ENCODE assay signal across 14 cellular contexts in the genomic region with DNA sequence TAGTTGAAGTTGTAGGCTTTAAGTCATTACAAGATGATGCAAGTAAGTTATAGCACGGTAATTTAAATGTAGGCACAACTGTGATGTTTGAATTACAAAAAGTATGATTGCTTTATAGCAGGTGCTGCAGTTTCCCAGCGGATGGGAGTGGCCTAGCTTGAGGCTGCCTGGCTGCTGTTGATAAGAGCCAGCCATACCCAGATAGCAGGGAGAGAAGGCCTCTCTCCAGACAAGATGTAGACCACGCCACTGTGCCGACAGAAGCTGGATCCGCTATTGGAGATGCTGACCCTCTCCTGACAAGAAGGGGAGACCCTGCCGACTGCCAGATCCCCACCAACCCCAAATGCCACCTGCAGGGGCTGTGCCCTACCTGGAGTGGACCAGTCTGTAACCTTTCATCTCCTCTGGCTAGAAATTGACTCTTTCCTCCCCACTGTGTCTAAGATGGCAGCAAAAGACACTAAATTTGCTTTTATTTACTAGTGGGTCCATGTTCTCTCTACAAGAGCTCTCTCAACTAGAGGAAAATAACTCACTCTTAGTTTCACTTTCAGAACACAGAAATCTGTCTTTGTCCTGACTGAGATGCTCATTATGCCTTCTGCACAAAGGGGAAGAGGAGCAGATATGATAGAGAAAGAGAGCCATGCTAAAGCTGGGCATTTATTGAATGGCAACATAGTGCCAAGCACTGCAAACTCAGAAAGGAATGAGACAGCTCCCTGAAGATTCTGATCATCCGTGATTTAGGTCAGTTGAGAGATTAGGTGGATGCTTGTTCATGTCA.
DNase-seq lines count a peak whose midpoint lies in the region; ATAC-seq and TF ChIP-seq lines count a peak whose summit lies in the region.
"Had no signal": no experiment of that assay in that cellular context is flagged by ENCODE, and none has a peak within 500 bp of the region (broad histone marks: within the 10 kb centered on the region; RNA-seq: fewer than 3 reads in every experiment).

No MANE protein-coding gene starts in this region.

- no peak for TF ChIP-seq CTCF in Loucy (conservative IDR thresholded peaks at IDR 0.05; ENCODE audit: low read length)
- no peak for TF ChIP-seq CTCF in uterus (IDR thresholded peaks at IDR 0.05)

- H3K9me3 Mint-ChIP-seq in activated T-helper 1 cell treated with anti-CD3 and anti-CD28 coated beads, Interleukin-12 subunit alpha, Interleukin-12 subunit beta, Interleukin-2, Interleukin-4 antibody, amounts not matched to agents 30 ng/mL and 10 ng/mL and 1 ng/mL, durations not matched to agents 14 hours and 24 hours and 36 hours = peaks cover 7% of the 10 kb centered on the region
- no peaks in the 10 kb centered on the region for H3K9me3 Mint-ChIP-seq in natural killer cell treated with Interleukin-12 subunit alpha and Interleukin-12 subunit beta and Interleukin-15 and Interleukin-18, amount 100 ng/mL, for 72 hours

- H3K27me3 ChIP-seq in Loucy (ENCODE audit: insufficient read depth, low read length, poor library complexity, severe bottlenecking) = no peaks in the 10 kb centered on the region
- no peaks in the 10 kb centered on the region for H3K27me3 ChIP-seq in uterus
- H3K27me3 ChIP-seq: right lobe of liver, thyroid gland had no signal

- H3K36me3 Mint-ChIP-seq in activated T-helper 1 cell treated with anti-CD3 and anti-CD28 coated beads, Interleukin-12 subunit alpha, Interleukin-12 subunit beta, Interleukin-2, Interleukin-4 antibody, amounts not matched to agents 30 ng/mL and 10 ng/mL and 1 ng/mL, durations not matched to agents 14 hours and 24 hours and 36 hours (ENCODE audit: low read depth) = peaks cover 4% of the 10 kb centered on the region
- no peaks in the 10 kb centered on the region for H3K36me3 Mint-ChIP-seq in natural killer cell treated with Interleukin-12 subunit alpha and Interleukin-12 subunit beta and Interleukin-15 and Interleukin-18, amount 100 ng/mL, for 72 hours

- H3K9me3 ChIP-seq in Loucy (ENCODE audit: insufficient read depth, low read depth, low read length) (no peaks in the 10 kb centered on the region), uterus (no peaks in the 10 kb centered on the region)
- H3K9me3 ChIP-seq: right lobe of liver, thyroid gland had no signal

- no peaks in the 10 kb centered on the region for H3K4me1 ChIP-seq in Loucy (ENCODE audit: insufficient read depth, low read length, poor library complexity, severe bottlenecking)
- H3K4me1 ChIP-seq in uterus = no peaks in the 10 kb centered on the region
- H3K4me1 ChIP-seq: A549, right lobe of liver, thyroid gland had no signal

- H4K20me1 ChIP-seq in Loucy (ENCODE audit: insufficient read depth, low read length, poor library complexity, severe bottlenecking) = no peaks in the 10 kb centered on the region

- no peak overlapping the region for H3K9ac ChIP-seq in Loucy (ENCODE audit: low read depth, low read length, poor library complexity, severe bottlenecking)

- H3K36me3 ChIP-seq in Loucy (ENCODE audit: insufficient read depth, low read length) (no peaks in the 10 kb centered on the region), uterus (no peaks in the 10 kb centered on the region)
- H3K36me3 ChIP-seq: right lobe of liver, thyroid gland had no signal

- no peaks in the 10 kb centered on the region for H3K79me2 ChIP-seq in Loucy (ENCODE audit: insufficient read depth, low read length)

- H3K27ac ChIP-seq in uterus = no peak overlapping the region
- H3K27ac ChIP-seq: A549, right lobe of liver, thyroid gland had no signal

- DNase-seq in NCI-H748 (lab: John Stamatoyannopoulos, UW; ENCODE audit: unreplicated experiment) (peak; percentile 6), NCI-H748 treated with DMSO at 0.1 percent for 48 hours (lab: John Stamatoyannopoulos, UW) (no peak), AG20443 (ENCODE audit: low spot score) (no peak), uterus (no peak)
- DNase-seq in activated T-helper 1 cell treated with anti-CD3 and anti-CD28 coated beads, Interleukin-12 subunit alpha, Interleukin-12 subunit beta, Interleukin-2, Interleukin-4 antibody, amounts not matched to agents 30 ng/mL and 10 ng/mL and 1 ng/mL, durations not matched to agents 14 hours and 24 hours and 36 hours (ENCODE audit: low spot score) = no peak
- no peak for DNase-seq in natural killer cell treated with Interleukin-12 subunit alpha and Interleukin-12 subunit beta and Interleukin-15 and Interleukin-18, amount 100 ng/mL, for 72 hours (ENCODE audit: low spot score)
- DNase-seq in stimulated activated CD4-positive, alpha-beta T cell treated with anti-CD3 and anti-CD28 coated beads, Interleukin-2, amount 100 ng/mL, for 24 hours = no peak
- DNase-seq: activated effector memory CD4-positive, alpha-beta T cell treated with anti-CD3 and anti-CD28 coated beads, Interleukin-2, amount 50 U/mL, for 16 hours; NCI-H187 treated with DMSO at 0.1 percent for 48 hours; right lobe of liver; T-helper 9 cell; thyroid gland had no signal

- no peak for ATAC-seq in natural killer cell treated with Interleukin-12 subunit alpha and Interleukin-12 subunit beta and Interleukin-15 and Interleukin-18, amount 100 ng/mL, for 72 hours
- ATAC-seq: A549 had no signal

- TF ChIP-seq POLR2A in uterus (IDR thresholded peaks at IDR 0.05) = no peak

- no peak overlapping the region for H3K4me2 ChIP-seq in Loucy (ENCODE audit: low read depth, low read length, poor library complexity, severe bottlenecking)
- H3K4me2 ChIP-seq: A549 had no signal

- H3K9me2 ChIP-seq in Loucy (replicated peaks; ENCODE audit: low read depth, low read length) = no peaks in the 10 kb centered on the region

- H3K27me3 Mint-ChIP-seq in activated T-helper 1 cell treated with anti-CD3 and anti-CD28 coated beads, Interleukin-12 subunit alpha, Interleukin-12 subunit beta, Interleukin-2, Interleukin-4 antibody, amounts not matched to agents 30 ng/mL and 10 ng/mL and 1 ng/mL, durations not matched to agents 14 hours and 24 hours and 36 hours (ENCODE audit: insufficient read depth) = peaks cover 2% of the 10 kb centered on the region
- no peaks in the 10 kb centered on the region for H3K27me3 Mint-ChIP-seq in natural killer cell treated with Interleukin-12 subunit alpha and Interleukin-12 subunit beta and Interleukin-15 and Interleukin-18, amount 100 ng/mL, for 72 hours

- H2AFZ ChIP-seq in Loucy (ENCODE audit: low read length) = peak overlapping the region; percentile 9; the same call in 1 of the 2 replicates

- H3F3A ChIP-seq in Loucy (ENCODE audit: low read depth) = no peaks in the 10 kb centered on the region

- H3K4me3 ChIP-seq in Loucy (ENCODE audit: low read length, poor library complexity, severe bottlenecking) (no peak overlapping the region), uterus (no peak overlapping the region)
- H3K4me3 ChIP-seq: A549, right lobe of liver, thyroid gland had no signal

- peak overlapping the region; percentile 71 for H3K27ac Mint-ChIP-seq in activated T-helper 1 cell treated with anti-CD3 and anti-CD28 coated beads, Interleukin-12 subunit alpha, Interleukin-12 subunit beta, Interleukin-2, Interleukin-4 antibody, amounts not matched to agents 30 ng/mL and 10 ng/mL and 1 ng/mL, durations not matched to agents 14 hours and 24 hours and 36 hours
- H3K27ac Mint-ChIP-seq in natural killer cell treated with Interleukin-12 subunit alpha and Interleukin-12 subunit beta and Interleukin-15 and Interleukin-18, amount 100 ng/mL, for 72 hours = no peak overlapping the region

- intact Hi-C loops in activated T-helper 1 cell treated with anti-CD3 and anti-CD28 coated beads, Interleukin-12 subunit alpha, Interleukin-12 subunit beta, Interleukin-2, Interleukin-4 antibody, amounts not matched to agents 30 ng/mL and 10 ng/mL and 1 ng/mL, durations not matched to agents 14 hours and 24 hours and 36 hours (cut with micrococcal nuclease) = no loop called here
- intact Hi-C loops in uterus (cut with DNase I; ENCODE audit: low total_unique reads) = no loop called here

- peak overlapping the region; percentile 35 for H3K4me3 Mint-ChIP-seq in activated T-helper 1 cell treated with anti-CD3 and anti-CD28 coated beads, Interleukin-12 subunit alpha, Interleukin-12 subunit beta, Interleukin-2, Interleukin-4 antibody, amounts not matched to agents 30 ng/mL and 10 ng/mL and 1 ng/mL, durations not matched to agents 14 hours and 24 hours and 36 hours
- H3K4me3 Mint-ChIP-seq in natural killer cell treated with Interleukin-12 subunit alpha and Interleukin-12 subunit beta and Interleukin-15 and Interleukin-18, amount 100 ng/mL, for 72 hours = peak overlapping the region; percentile 4

- H3K4me1 Mint-ChIP-seq in activated T-helper 1 cell treated with anti-CD3 and anti-CD28 coated beads, Interleukin-12 subunit alpha, Interleukin-12 subunit beta, Interleukin-2, Interleukin-4 antibody, amounts not matched to agents 30 ng/mL and 10 ng/mL and 1 ng/mL, durations not matched to agents 14 hours and 24 hours and 36 hours (ENCODE audit: low read depth) = peaks cover 28% of the 10 kb centered on the region
- peaks cover 5 to 6% of the 10 kb centered on the region in 2 donors for H3K4me1 Mint-ChIP-seq in natural killer cell treated with Interleukin-12 subunit alpha and Interleukin-12 subunit beta and Interleukin-15 and Interleukin-18, amount 100 ng/mL, for 72 hours (ENCODE audit: low read depth in 2 of 2)
